In the genomic region with DNA sequence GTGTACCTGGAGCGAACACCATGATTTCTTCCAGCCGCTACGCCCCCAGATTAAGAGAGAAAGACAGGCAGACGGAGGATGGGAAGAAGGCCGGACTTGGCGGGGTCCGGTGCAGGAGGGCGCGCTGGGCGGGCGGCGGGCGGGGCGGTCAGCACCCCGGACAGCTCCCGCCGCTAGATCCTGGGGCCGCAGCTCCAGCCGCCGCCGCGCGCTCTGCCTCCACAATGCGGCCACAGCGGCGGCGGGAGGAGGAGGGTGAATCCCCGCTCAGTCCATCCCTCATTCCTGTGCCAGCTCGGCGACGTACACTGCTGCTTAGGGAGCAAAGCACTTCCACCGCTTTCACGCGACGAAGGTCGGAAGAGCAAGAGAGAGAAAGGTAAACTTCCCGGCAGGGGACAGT, we compare ENCODE assay signal across 1 cellular context.
TF ChIP-seq lines count a peak whose summit lies in the region.

A gene with protein sequence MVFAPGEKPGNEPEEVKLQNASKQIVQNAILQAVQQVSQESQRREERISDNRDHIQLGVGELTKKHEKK (minus strand): TSS at position 226 of the 403 bp plus-strand sequence. CDS start 204 bp downstream, at position 22.

TF ChIP-seq in HepG2, 621 proteins besides CTCF, POLR2A, EP300 and RAD21 (continued from another document and continues in another):
- no peak for TF ChIP-seq PRDM10 (CRISPR knock-in tag; IDR thresholded peaks at IDR 0.05; ENCODE audit: low read depth)
- no peak for TF ChIP-seq CBX2 (IDR thresholded peaks at IDR 0.05; ENCODE audit: low read depth, low read length)
- TF ChIP-seq CBX2 (CRISPR knock-in tag; IDR thresholded peaks at IDR 0.05; ENCODE audit: low read depth) = no peak
- peak; percentile 56; the same call in 1 of the 2 replicates for TF ChIP-seq FOXK1 (CRISPR knock-in tag; IDR thresholded peaks at IDR 0.05; ENCODE audit: borderline replicate concordance, low read depth)
- no peak for TF ChIP-seq SRSF4 (IDR thresholded peaks at IDR 0.05; ENCODE audit: low read depth, low read length, poor library complexity, severe bottlenecking)
- no peak for TF ChIP-seq HDAC6 (IDR thresholded peaks at IDR 0.05; ENCODE audit: low read depth, low read length)
- TF ChIP-seq, protein P1, sequence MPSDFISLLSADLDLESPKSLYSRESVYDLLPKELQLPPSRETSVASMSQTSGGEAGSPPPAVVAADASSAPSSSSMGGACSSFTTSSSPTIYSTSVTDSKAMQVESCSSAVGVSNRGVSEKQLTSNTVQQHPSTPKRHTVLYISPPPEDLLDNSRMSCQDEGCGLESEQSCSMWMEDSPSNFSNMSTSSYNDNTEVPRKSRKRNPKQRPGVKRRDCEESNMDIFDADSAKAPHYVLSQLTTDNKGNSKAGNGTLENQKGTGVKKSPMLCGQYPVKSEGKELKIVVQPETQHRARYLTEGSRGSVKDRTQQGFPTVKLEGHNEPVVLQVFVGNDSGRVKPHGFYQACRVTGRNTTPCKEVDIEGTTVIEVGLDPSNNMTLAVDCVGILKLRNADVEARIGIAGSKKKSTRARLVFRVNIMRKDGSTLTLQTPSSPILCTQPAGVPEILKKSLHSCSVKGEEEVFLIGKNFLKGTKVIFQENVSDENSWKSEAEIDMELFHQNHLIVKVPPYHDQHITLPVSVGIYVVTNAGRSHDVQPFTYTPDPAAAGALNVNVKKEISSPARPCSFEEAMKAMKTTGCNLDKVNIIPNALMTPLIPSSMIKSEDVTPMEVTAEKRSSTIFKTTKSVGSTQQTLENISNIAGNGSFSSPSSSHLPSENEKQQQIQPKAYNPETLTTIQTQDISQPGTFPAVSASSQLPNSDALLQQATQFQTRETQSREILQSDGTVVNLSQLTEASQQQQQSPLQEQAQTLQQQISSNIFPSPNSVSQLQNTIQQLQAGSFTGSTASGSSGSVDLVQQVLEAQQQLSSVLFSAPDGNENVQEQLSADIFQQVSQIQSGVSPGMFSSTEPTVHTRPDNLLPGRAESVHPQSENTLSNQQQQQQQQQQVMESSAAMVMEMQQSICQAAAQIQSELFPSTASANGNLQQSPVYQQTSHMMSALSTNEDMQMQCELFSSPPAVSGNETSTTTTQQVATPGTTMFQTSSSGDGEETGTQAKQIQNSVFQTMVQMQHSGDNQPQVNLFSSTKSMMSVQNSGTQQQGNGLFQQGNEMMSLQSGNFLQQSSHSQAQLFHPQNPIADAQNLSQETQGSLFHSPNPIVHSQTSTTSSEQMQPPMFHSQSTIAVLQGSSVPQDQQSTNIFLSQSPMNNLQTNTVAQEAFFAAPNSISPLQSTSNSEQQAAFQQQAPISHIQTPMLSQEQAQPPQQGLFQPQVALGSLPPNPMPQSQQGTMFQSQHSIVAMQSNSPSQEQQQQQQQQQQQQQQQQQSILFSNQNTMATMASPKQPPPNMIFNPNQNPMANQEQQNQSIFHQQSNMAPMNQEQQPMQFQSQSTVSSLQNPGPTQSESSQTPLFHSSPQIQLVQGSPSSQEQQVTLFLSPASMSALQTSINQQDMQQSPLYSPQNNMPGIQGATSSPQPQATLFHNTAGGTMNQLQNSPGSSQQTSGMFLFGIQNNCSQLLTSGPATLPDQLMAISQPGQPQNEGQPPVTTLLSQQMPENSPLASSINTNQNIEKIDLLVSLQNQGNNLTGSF (CRISPR knock-in tag; IDR thresholded peaks at IDR 0.05) = peak; percentile 91
- peak; percentile 30; the same call in 1 of the 2 replicates for TF ChIP-seq ZNF501 (CRISPR knock-in tag; IDR thresholded peaks at IDR 0.05)
- TF ChIP-seq SNAPC2 (CRISPR knock-in tag; IDR thresholded peaks at IDR 0.05) = no peak
- TF ChIP-seq MYC (CRISPR knock-in tag; IDR thresholded peaks at IDR 0.05; ENCODE audit: borderline replicate concordance) = 0 out of 2 replicates have a peak, but pooled peaks have one; percentile 48
- TF ChIP-seq, protein P2, sequence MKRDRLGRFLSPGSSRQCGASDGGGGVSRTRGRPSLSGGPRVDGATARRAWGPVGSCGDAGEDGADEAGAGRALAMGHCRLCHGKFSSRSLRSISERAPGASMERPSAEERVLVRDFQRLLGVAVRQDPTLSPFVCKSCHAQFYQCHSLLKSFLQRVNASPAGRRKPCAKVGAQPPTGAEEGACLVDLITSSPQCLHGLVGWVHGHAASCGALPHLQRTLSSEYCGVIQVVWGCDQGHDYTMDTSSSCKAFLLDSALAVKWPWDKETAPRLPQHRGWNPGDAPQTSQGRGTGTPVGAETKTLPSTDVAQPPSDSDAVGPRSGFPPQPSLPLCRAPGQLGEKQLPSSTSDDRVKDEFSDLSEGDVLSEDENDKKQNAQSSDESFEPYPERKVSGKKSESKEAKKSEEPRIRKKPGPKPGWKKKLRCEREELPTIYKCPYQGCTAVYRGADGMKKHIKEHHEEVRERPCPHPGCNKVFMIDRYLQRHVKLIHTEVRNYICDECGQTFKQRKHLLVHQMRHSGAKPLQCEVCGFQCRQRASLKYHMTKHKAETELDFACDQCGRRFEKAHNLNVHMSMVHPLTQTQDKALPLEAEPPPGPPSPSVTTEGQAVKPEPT (CRISPR knock-in tag; IDR thresholded peaks at IDR 0.05; ENCODE audit: low read depth) = no peak
- TF ChIP-seq MNT (IDR thresholded peaks at IDR 0.05) = no peak
- no peak for TF ChIP-seq ZNF12 (CRISPR knock-in tag; IDR thresholded peaks at IDR 0.05)
- no peak for TF ChIP-seq TERF1 (CRISPR knock-in tag; IDR thresholded peaks at IDR 0.05)
- TF ChIP-seq ARNTL (CRISPR knock-in tag; IDR thresholded peaks at IDR 0.05) = no peak
- no peak for TF ChIP-seq TP53 (CRISPR knock-in tag; conservative IDR thresholded peaks at IDR 0.05)
- TF ChIP-seq, protein P3, sequence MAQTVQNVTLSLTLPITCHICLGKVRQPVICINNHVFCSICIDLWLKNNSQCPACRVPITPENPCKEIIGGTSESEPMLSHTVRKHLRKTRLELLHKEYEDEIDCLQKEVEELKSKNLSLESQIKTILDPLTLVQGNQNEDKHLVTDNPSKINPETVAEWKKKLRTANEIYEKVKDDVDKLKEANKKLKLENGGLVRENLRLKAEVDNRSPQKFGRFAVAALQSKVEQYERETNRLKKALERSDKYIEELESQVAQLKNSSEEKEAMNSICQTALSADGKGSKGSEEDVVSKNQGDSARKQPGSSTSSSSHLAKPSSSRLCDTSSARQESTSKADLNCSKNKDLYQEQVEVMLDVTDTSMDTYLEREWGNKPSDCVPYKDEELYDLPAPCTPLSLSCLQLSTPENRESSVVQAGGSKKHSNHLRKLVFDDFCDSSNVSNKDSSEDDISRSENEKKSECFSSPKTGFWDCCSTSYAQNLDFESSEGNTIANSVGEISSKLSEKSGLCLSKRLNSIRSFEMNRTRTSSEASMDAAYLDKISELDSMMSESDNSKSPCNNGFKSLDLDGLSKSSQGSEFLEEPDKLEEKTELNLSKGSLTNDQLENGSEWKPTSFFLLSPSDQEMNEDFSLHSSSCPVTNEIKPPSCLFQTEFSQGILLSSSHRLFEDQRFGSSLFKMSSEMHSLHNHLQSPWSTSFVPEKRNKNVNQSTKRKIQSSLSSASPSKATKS (CRISPR knock-in tag; IDR thresholded peaks at IDR 0.05) = no peak
- TF ChIP-seq RFXAP (CRISPR knock-in tag; IDR thresholded peaks at IDR 0.05; ENCODE audit: borderline replicate concordance) = peak; percentile 83; the same call in 1 of the 2 replicates
- TF ChIP-seq ZNF710 (CRISPR knock-in tag; IDR thresholded peaks at IDR 0.05; ENCODE audit: borderline replicate concordance) = no peak
- TF ChIP-seq, protein P4, sequence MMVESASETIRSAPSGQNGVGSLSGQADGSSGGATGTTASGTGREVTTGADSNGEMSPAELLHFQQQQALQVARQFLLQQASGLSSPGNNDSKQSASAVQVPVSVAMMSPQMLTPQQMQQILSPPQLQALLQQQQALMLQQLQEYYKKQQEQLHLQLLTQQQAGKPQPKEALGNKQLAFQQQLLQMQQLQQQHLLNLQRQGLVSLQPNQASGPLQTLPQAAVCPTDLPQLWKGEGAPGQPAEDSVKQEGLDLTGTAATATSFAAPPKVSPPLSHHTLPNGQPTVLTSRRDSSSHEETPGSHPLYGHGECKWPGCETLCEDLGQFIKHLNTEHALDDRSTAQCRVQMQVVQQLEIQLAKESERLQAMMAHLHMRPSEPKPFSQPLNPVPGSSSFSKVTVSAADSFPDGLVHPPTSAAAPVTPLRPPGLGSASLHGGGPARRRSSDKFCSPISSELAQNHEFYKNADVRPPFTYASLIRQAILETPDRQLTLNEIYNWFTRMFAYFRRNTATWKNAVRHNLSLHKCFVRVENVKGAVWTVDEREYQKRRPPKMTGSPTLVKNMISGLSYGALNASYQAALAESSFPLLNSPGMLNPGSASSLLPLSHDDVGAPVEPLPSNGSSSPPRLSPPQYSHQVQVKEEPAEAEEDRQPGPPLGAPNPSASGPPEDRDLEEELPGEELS (CRISPR knock-in tag; IDR thresholded peaks at IDR 0.05) = no peak
- TF ChIP-seq BRF2 (CRISPR knock-in tag; IDR thresholded peaks at IDR 0.05) = no peak
- TF ChIP-seq PITX1 (CRISPR knock-in tag; IDR thresholded peaks at IDR 0.05) = no peak
- no peak for TF ChIP-seq MLX (CRISPR knock-in tag; IDR thresholded peaks at IDR 0.05)
- TF ChIP-seq ZFP62 (CRISPR knock-in tag; IDR thresholded peaks at IDR 0.05) = no peak
- TF ChIP-seq ATM (IDR thresholded peaks at IDR 0.05; ENCODE audit: borderline replicate concordance) = no peak
- TF ChIP-seq SUZ12 (IDR thresholded peaks at IDR 0.05; ENCODE audit: low read depth, low read length) = no peak
- TF ChIP-seq GABPB1 (CRISPR knock-in tag; IDR thresholded peaks at IDR 0.05) = peak; percentile 63; the same call in 1 of the 2 replicates
- TF ChIP-seq ZFP82 (CRISPR knock-in tag; IDR thresholded peaks at IDR 0.05; ENCODE audit: borderline replicate concordance) = no peak
- TF ChIP-seq TCF7 (IDR thresholded peaks at IDR 0.05; ENCODE audit: low read depth) = no peak
- TF ChIP-seq, protein P5, sequence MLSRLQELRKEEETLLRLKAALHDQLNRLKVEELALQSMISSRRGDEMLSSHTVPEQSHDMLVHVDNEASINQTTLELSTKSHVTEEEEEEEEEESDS (CRISPR knock-in tag; IDR thresholded peaks at IDR 0.05; ENCODE audit: borderline replicate concordance) = no peak
